8 cellular contexts compared by ENCODE assay signal in the genomic region with DNA sequence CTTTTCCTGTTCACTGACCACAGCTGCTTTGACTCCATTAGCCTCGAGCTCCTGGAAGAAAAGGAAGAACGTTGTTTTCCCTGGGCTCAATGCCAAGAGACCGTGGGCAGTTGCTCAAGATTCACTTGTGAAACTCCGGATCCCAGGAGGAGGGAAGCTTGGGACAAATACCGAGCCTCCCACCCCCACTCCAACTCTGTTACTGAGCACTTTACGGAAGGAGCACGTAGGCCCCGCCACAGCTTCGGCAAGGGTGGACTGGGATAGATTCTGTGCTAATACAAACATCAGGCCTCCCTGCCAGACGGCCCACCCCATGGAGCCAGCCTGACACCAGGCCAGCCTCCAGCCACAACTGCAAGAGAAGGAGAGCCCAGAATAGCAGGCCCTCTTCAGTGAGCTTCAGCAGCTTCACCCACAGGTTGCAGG. TPM values are rescaled to one million over a fixed set of nuclear protein-coding genes. Genes with fewer than 3 reads are reported as not detected.
DNase-seq lines count a peak whose midpoint lies in the region; ATAC-seq, FAIRE-seq and TF ChIP-seq lines count a peak whose summit lies in the region.

No MANE protein-coding gene starts in this region.

- H3K36me3 ChIP-seq in astrocyte (ENCODE audit: insufficient read depth, low read length): peaks cover 4% of the 10 kb centered on the region

- H3K27me3 ChIP-seq in astrocyte (ENCODE audit: insufficient read depth, low read length): no peaks in the 10 kb centered on the region

- no peaks in the 10 kb centered on the region for H3K79me2 ChIP-seq in astrocyte (ENCODE audit: insufficient read depth, low read length)

- peak overlapping the region; percentile 35 for H3K27ac ChIP-seq in astrocyte (ENCODE audit: low read depth, low read length)

- peaks cover 29% of the 10 kb centered on the region for H3K4me1 ChIP-seq in astrocyte (ENCODE audit: insufficient read depth, low read length)

- no peak for TF ChIP-seq CTCF in astrocyte (IDR thresholded peaks at IDR 0.05; ENCODE audit: insufficient read depth, low read depth, low read length)

- DNase-seq in HCEC 1CT (peak; percentile 86), astrocyte (ENCODE audit: low read depth) (peak; percentile 94), hepatic stellate cell (ENCODE audit: low spot score) (peak; percentile 60), smooth muscle cell of the brain vasculature (ENCODE audit: low read depth, low spot score) (peak; percentile 88), NCI-H1048 (lab: John Stamatoyannopoulos, UW) (no peak)

- H3K9me3 Mint-ChIP-seq in astrocyte (ENCODE audit: unreplicated experiment): no peaks in the 10 kb centered on the region

- peak overlapping the region; percentile 62 for H3K9ac ChIP-seq in astrocyte (ENCODE audit: low read length)

- H3K4me2 ChIP-seq in astrocyte (ENCODE audit: low read length): peak overlapping the region; percentile 78

- ATAC-seq in GM21825 (IDR thresholded peaks at IDR 0.05; ENCODE audit: unreplicated experiment) (no peak), HG03039 (IDR thresholded peaks at IDR 0.05; ENCODE audit: unreplicated experiment) (no peak), HG03108 (IDR thresholded peaks at IDR 0.05; ENCODE audit: unreplicated experiment) (no peak)

- H3K4me3 ChIP-seq in astrocyte (ENCODE audit: insufficient read depth, low read depth, low read length): peak overlapping the region; percentile 8

- H3K36me3 Mint-ChIP-seq in astrocyte (ENCODE audit: low read depth, unreplicated experiment): peaks cover 9% of the 10 kb centered on the region

- H3K9me3 ChIP-seq in astrocyte (ENCODE audit: insufficient read depth, low read depth, low read length): no peaks in the 10 kb centered on the region

- peak overlapping the region; percentile 85 for H3K27ac Mint-ChIP-seq in astrocyte (ENCODE audit: unreplicated experiment)

- peaks cover 16% of the 10 kb centered on the region for H3K4me1 Mint-ChIP-seq in astrocyte (ENCODE audit: low read depth, unreplicated experiment)

- H4K20me1 ChIP-seq in astrocyte (ENCODE audit: insufficient read depth, low read length): peaks cover 16% of the 10 kb centered on the region

- peak overlapping the region; percentile 72 for H2AFZ ChIP-seq in astrocyte (ENCODE audit: low read depth, low read length)

- H3K27me3 Mint-ChIP-seq in astrocyte (ENCODE audit: low read depth, unreplicated experiment): peaks cover 9% of the 10 kb centered on the region

- FAIRE-seq in astrocyte (lab: Jason Lieb, UNC): no peak

- peak overlapping the region; percentile 60 for H3K4me3 Mint-ChIP-seq in astrocyte (ENCODE audit: unreplicated experiment)

RNA-seq across cellular contexts. Expression of a gene that starts 10.7 kb away (rescaled TPM):
- 2.8 and 3.7 TPM in 2 replicates for total RNA-seq in astrocyte

RNA-seq across cellular contexts. Expression of a gene that starts 28.8 kb away (rescaled TPM):
- 59.7 and 61.0 TPM in 2 replicates for total RNA-seq in astrocyte
